In the genomic region with DNA sequence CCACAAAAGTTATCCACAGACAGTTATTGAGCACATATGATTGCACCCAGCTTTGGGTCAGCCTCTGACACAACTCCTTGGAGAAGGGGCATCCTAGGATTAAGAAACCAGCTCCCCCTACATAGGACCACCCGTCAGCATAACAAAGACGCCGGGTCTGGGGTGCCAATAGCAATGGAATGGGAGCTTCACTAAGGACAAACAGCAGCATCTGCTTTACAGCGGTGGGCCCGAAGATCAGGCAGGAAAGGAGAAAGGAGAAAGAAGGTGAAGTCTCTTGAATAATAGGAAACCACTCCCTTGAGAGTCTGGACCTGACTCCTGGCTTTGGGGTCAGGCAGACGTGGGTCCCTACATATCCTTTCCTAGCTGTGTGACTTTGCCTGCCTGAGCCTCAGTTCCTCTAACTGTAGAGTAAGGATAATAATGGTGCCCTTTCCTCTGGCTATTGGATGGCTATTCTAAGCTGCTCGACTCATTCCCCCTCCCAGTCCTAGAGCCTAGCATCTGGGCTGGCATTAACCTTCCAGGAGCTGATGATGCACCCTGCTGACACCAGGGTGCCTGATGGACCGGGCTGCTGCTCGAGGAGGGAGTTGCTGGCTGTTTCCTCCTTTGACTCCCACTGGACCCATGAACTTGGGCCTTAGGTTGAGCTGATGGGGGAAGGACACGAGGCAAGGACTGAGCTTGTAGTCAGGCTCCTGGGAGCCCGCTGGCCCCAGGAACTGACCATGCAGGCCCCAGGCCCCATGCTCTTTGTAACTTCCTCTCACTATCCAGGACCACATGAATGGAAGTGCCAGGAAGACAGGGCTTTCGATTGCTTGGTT, we compare ENCODE assay signal across 15 cellular contexts.
A peak's percentile ranks its signal among the peaks of the same experiment; 100 is the strongest.
DNase-seq lines count a peak whose midpoint lies in the region; TF ChIP-seq lines count a peak whose summit lies in the region.
"Had no signal": no experiment of that assay in that cellular context is flagged by ENCODE, and none has a peak within 500 bp of the region (broad histone marks: within the 10 kb centered on the region; RNA-seq: fewer than 3 reads in every experiment).

No MANE protein-coding gene starts in this region.

- intact Hi-C loops in left ventricle myocardium inferior (cut with micrococcal nuclease) (no loop called here), esophagus muscularis mucosa (cut with DNase I) (no loop called here), sigmoid colon (cut with DNase I) (no loop called here)

- H3K4me3 ChIP-seq in right atrium auricular region (no peak overlapping the region), left ventricle myocardium inferior (no peak overlapping the region), esophagus muscularis mucosa (no peak overlapping the region), sigmoid colon (no peak overlapping the region)
- H3K4me3 ChIP-seq: Peyer's patch had no signal

- H3K9me3 ChIP-seq in right atrium auricular region (no peaks in the 10 kb centered on the region), left ventricle myocardium inferior (replicated peaks) (no peaks in the 10 kb centered on the region), esophagus muscularis mucosa (no peaks in the 10 kb centered on the region), sigmoid colon (no peaks in the 10 kb centered on the region)
- H3K9me3 ChIP-seq: Peyer's patch had no signal

- no peak overlapping the region for H3K27ac ChIP-seq in right atrium auricular region
- no peak overlapping the region for H3K27ac ChIP-seq in left ventricle myocardium inferior (replicated peaks)
- no peak overlapping the region for H3K27ac ChIP-seq in esophagus muscularis mucosa (replicated peaks in 1 of 4)
- no peak overlapping the region for H3K27ac ChIP-seq in sigmoid colon
- H3K27ac ChIP-seq: HL-60, Peyer's patch had no signal

- peak; percentile 26 for DNase-seq in right atrium auricular region (ENCODE audit: low spot score)
- no peak for DNase-seq in left ventricle myocardium inferior
- peak; percentile 90 for DNase-seq in esophagus muscularis mucosa (ENCODE audit: extremely low spot score)
- peak; percentile 49 for DNase-seq in sigmoid colon
- no peak for DNase-seq in NCI-H526 treated with DMSO at 0.1 percent for 48 hours (lab: John Stamatoyannopoulos, UW)
- DNase-seq in NCI-H146 treated with DMSO at 0.1 percent for 48 hours (lab: John Stamatoyannopoulos, UW; ENCODE audit: unreplicated experiment): no peak
- DNase-seq in kidney glomerular epithelial cell (lab: John Stamatoyannopoulos, UW): no peak
- DNase-seq: ACHN; CD4-positive, alpha-beta memory T cell; GF-D8; NCI-H1694 treated with DMSO at 0.1 percent for 48 hours; NCI-H446 treated with DMSO at 0.1 percent for 48 hours; Right ventricle myocardium superior had no signal

- H3K36me3 ChIP-seq in right atrium auricular region (no peaks in the 10 kb centered on the region), left ventricle myocardium inferior (no peaks in the 10 kb centered on the region), esophagus muscularis mucosa (no peaks in the 10 kb centered on the region), sigmoid colon (no peaks in the 10 kb centered on the region)
- H3K36me3 ChIP-seq: Peyer's patch had no signal

- WGBS in esophagus muscularis mucosa: 93% methylated on average over 10 of the region's 12 CpGs
- WGBS in sigmoid colon, 2 donors: 84 to 89% methylated on average over 12 of the region's 12 CpGs

- TF ChIP-seq CTCF in right atrium auricular region (IDR thresholded peaks at IDR 0.05): no peak
- no peak for TF ChIP-seq CTCF in left ventricle myocardium inferior (IDR thresholded peaks at IDR 0.05; ENCODE audit: borderline replicate concordance)
- no peak for TF ChIP-seq CTCF in esophagus muscularis mucosa (IDR thresholded peaks at IDR 0.05)
- no peak for TF ChIP-seq CTCF in sigmoid colon (IDR thresholded peaks at IDR 0.05)

- H3K4me1 ChIP-seq in right atrium auricular region: peaks cover 0 to 6% of the 10 kb centered on the region in 2 donors
- peaks cover 9% of the 10 kb centered on the region for H3K4me1 ChIP-seq in left ventricle myocardium inferior
- H3K4me1 ChIP-seq in esophagus muscularis mucosa: peaks cover 0 to 5% (median 0%) of the 10 kb centered on the region in 4 donors
- no peaks in the 10 kb centered on the region for H3K4me1 ChIP-seq in sigmoid colon

- H3K27me3 ChIP-seq in right atrium auricular region (no peaks in the 10 kb centered on the region), left ventricle myocardium inferior (ENCODE audit: low read depth) (peaks cover 33% of the 10 kb centered on the region), esophagus muscularis mucosa (peaks cover 0 to 36% (median 3%) of the 10 kb centered on the region in 4 donors), sigmoid colon (peaks cover 0 to 34% (median 8%) of the 10 kb centered on the region in 3 donors)
- H3K27me3 ChIP-seq: Peyer's patch had no signal

- TF ChIP-seq EP300 in esophagus muscularis mucosa (IDR thresholded peaks at IDR 0.05) (no peak), sigmoid colon (IDR thresholded peaks at IDR 0.05) (no peak)

- TF ChIP-seq POLR2A in esophagus muscularis mucosa (IDR thresholded peaks at IDR 0.05; ENCODE audit: low read depth): no peak
- TF ChIP-seq POLR2A in sigmoid colon (IDR thresholded peaks at IDR 0.05): no peak

Comparison
In these comparisons a context has a peak if more than half of its experiments do, and no peak if none do; other contexts are left out.
1. DNase-seq: peak in right atrium auricular region (single experiment), esophagus muscularis mucosa (single experiment) and sigmoid colon (single experiment); none in left ventricle myocardium inferior (single experiment), NCI-H526 treated with DMSO at 0.1 percent for 48 hours (single experiment), NCI-H146 treated with DMSO at 0.1 percent for 48 hours (single experiment) and kidney glomerular epithelial cell (single experiment).